In genomic region chr17:82238562-82239201, GRCh38 we compare ENCODE assay signal across 8 cellular contexts. TPM values are rescaled to one million over a fixed set of nuclear protein-coding genes. Genes with fewer than 3 reads are reported as not detected.
DNase-seq lines count a peak whose midpoint lies in the region; ATAC-seq and TF ChIP-seq lines count a peak whose summit lies in the region.

No MANE protein-coding gene starts in this region.

- no peak for TF ChIP-seq CTCF in BE2C (IDR thresholded peaks at IDR 0.05; ENCODE audit: low read depth, low read length)
- TF ChIP-seq CTCF in colonic mucosa (IDR thresholded peaks at IDR 0.05): no peak

- H3K4me1 ChIP-seq in BE2C: peaks cover 60% of the 10 kb centered on the region
- H3K4me1 ChIP-seq in colonic mucosa: peaks cover 58% of the 10 kb centered on the region
- H3K4me1 ChIP-seq in mucosa of rectum (ENCODE audit: control insufficient read depth in 2 of 2, insufficient read depth in 2 of 2, low read length in 2 of 2): peaks cover 59 to 75% of the 10 kb centered on the region in 2 donors

- H3K9ac ChIP-seq in colonic mucosa (ENCODE audit: low read depth in 2 of 2, low read length in 2 of 2): peak overlapping the region; percentile 27 to 70
- H3K9ac ChIP-seq in mucosa of rectum (ENCODE audit: low read depth in 1 of 2, low read length in 2 of 2): peak overlapping the region; percentile 14 to 55

- no peaks in the 10 kb centered on the region for H3K27me3 ChIP-seq in BE2C
- H3K27me3 ChIP-seq in colonic mucosa: no peaks in the 10 kb centered on the region
- no peaks in the 10 kb centered on the region for H3K27me3 ChIP-seq in mucosa of rectum (ENCODE audit: control insufficient read depth in 2 of 2, insufficient read depth in 2 of 2, low read length in 2 of 2)

- DNase-seq in BE2C (peak; percentile 24), colonic mucosa (peak; percentile 93), SK-N-DZ (ENCODE audit: low spot score) (no peak)
- peak; percentile 72 for DNase-seq in Jurkat, Clone E6-1 (ENCODE audit: low read depth, low spot score)
- peak; percentile 82 for DNase-seq in activated CD4-positive, alpha-beta T cell treated with anti-CD3 and anti-CD28 coated beads for 48 hours
- peak; percentile 76 for DNase-seq in stimulated activated naive CD8-positive, alpha-beta T cell treated with anti-CD3 and anti-CD28 coated beads, Interleukin-15, Interleukin-2, amounts not matched to agents 100 U/mL and 50 U/mL, for 24 hours
- no peak for DNase-seq in NK-92 treated with Interleukin-12 subunit alpha and Interleukin-12 subunit beta, amount 100 ng/mL, for 24 hours (lab: John Stamatoyannopoulos, UW)

- H3K4me3 ChIP-seq in BE2C (ENCODE audit: low read depth, low read length) (no peak overlapping the region), colonic mucosa (no peak overlapping the region), mucosa of rectum (ENCODE audit: low read length in 2 of 2) (peak overlapping the region; percentile 34 to 52)
- H3K4me3 ChIP-seq in Jurkat, Clone E6-1 (ENCODE audit: low read length): peak overlapping the region; percentile 22

- H3K36me3 ChIP-seq in BE2C: peaks cover 36% of the 10 kb centered on the region
- H3K36me3 ChIP-seq in colonic mucosa: peaks cover 10% of the 10 kb centered on the region
- H3K36me3 ChIP-seq in mucosa of rectum (ENCODE audit: control insufficient read depth in 2 of 2, insufficient read depth in 2 of 2, low read length in 2 of 2): peaks cover 32 to 37% of the 10 kb centered on the region in 2 donors

- H3K9me3 ChIP-seq in BE2C (no peaks in the 10 kb centered on the region), colonic mucosa (no peaks in the 10 kb centered on the region), mucosa of rectum (ENCODE audit: control insufficient read depth in 2 of 2, low read length in 2 of 2) (no peaks in the 10 kb centered on the region)

- H3K27ac ChIP-seq in colonic mucosa: peak overlapping the region; percentile 45
- H3K27ac ChIP-seq in mucosa of rectum (ENCODE audit: low read depth in 2 of 2, low read length in 2 of 2): peak overlapping the region; percentile 65 to 72

- intact Hi-C loops in colonic mucosa (cut with DNase I): no loop called here

- ATAC-seq in stimulated activated naive CD8-positive, alpha-beta T cell treated with anti-CD3 and anti-CD28 coated beads, Interleukin-15, Interleukin-2, amounts not matched to agents 100 U/mL and 50 U/mL, for 24 hours: peak; percentile 67

RNA-seq across cellular contexts. Expression of gene SLC16A3, which starts 9.8 kb away (rescaled TPM):
- polyA plus RNA-seq in BE2C (2012; ENCODE audit: insufficient read depth, insufficient read length, low read depth): 1.7 TPM
- polyA plus RNA-seq in Jurkat, Clone E6-1 (2012; ENCODE audit: insufficient read depth, insufficient read length): 46.4 TPM
- total RNA-seq in colonic mucosa: 100 to 1,000 TPM; 148 to 298 TPM
- polyA plus RNA-seq in SK-N-DZ (2014; cell fraction: cytosol; rRNA removed): 70.5 and 78.7 TPM in 2 replicates
- 43.3 and 51.0 TPM in 2 replicates for polyA plus RNA-seq in SK-N-DZ (2014; cell fraction: nucleus; rRNA removed)

RNA-seq across cellular contexts. Expression of gene CCDC57, which starts 26.0 kb away (rescaled TPM):
- polyA plus RNA-seq in BE2C (2012; ENCODE audit: insufficient read depth, insufficient read length, low read depth): 51.0 TPM
- polyA plus RNA-seq in Jurkat, Clone E6-1 (2012; ENCODE audit: insufficient read depth, insufficient read length): 27.2 TPM
- total RNA-seq in colonic mucosa: 10 to 100 TPM; 24.5 to 46.1 TPM
- polyA plus RNA-seq in SK-N-DZ (2014; cell fraction: cytosol; rRNA removed): 13.0 and 24.1 TPM in 2 replicates
- 39.5 and 75.5 TPM in 2 replicates for polyA plus RNA-seq in SK-N-DZ (2014; cell fraction: nucleus; rRNA removed)

RNA-seq across cellular contexts. Expression of gene CSNK1D, which starts 34.8 kb away (rescaled TPM):
- polyA plus RNA-seq in BE2C (2012; ENCODE audit: insufficient read depth, insufficient read length, low read depth): 264 TPM
- polyA plus RNA-seq in Jurkat, Clone E6-1 (2012; ENCODE audit: insufficient read depth, insufficient read length): 98.1 TPM
- total RNA-seq in colonic mucosa: 100 to 1,000 TPM; 136 to 138 TPM
- 25.1 and 31.2 TPM in 2 replicates for polyA plus RNA-seq in SK-N-DZ (2014; cell fraction: cytosol; rRNA removed)
- polyA plus RNA-seq in SK-N-DZ (2014; cell fraction: nucleus; rRNA removed): 49.5 and 120 TPM in 2 replicates

Comparison
In these comparisons a context has a peak if more than half of its experiments do, and no peak if none do; other contexts are left out.
1. DNase-seq: peak in BE2C (single experiment), Jurkat, Clone E6-1 (single experiment), activated CD4-positive, alpha-beta T cell treated with anti-CD3 and anti-CD28 coated beads for 48 hours (single experiment), colonic mucosa (single experiment) and stimulated activated naive CD8-positive, alpha-beta T cell treated with anti-CD3 and anti-CD28 coated beads, Interleukin-15, Interleukin-2, amounts not matched to agents 100 U/mL and 50 U/mL, for 24 hours (single experiment); none in SK-N-DZ (single experiment) and NK-92 treated with Interleukin-12 subunit alpha and Interleukin-12 subunit beta, amount 100 ng/mL, for 24 hours (single experiment).
2. H3K4me3 ChIP-seq: peak in Jurkat, Clone E6-1 (single experiment) and mucosa of rectum (2 of 2); none in BE2C (single experiment) and colonic mucosa (single experiment).